In the genomic region with DNA sequence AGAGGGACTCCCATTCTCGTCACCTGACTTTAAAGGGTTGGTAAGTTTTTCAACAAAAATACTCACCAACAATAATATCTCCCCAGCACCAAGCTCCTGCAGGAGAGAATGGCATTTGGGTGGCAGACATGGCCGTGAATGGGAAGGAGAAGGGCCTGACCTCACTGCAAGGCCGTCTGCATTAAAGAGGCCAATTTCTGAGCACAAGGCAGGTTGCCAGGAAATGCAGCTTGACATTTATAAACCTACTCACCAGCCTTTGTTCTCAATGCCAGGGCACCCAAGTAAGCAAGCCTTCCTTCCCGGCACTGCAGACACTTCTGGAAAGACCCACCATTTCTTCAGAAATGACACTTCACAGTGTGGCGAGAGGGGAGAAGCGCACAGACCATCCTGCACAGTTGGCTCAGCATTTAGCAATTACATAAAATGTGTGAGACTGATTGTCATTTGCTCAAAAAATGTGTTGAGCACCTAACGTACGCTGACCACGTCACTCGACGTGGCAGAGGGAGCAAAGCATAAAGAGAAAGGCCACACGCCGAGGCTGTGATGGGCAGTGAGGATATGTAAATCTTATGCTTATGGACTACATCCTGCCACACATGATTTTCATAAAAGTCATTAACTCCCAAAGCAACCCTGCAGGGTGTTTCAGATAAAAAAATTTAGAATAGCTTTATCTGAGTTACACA, we compare ENCODE assay signal across 2 cellular contexts.
TF ChIP-seq lines count a peak whose summit lies in the region.

No MANE protein-coding gene starts in this region.

TF ChIP-seq in H1, 55 proteins besides CTCF, POLR2A, EP300 and RAD21:
- no peak for TF ChIP-seq EZH2 (IDR thresholded peaks at IDR 0.05; ENCODE audit: low read depth, low read length, severe bottlenecking)
- TF ChIP-seq KDM4A (IDR thresholded peaks at IDR 0.05; ENCODE audit: low read depth, low read length, severe bottlenecking) = no peak

TF ChIP-seq in WTC11, 78 proteins besides CTCF, POLR2A, EP300 and RAD21:
- TF ChIP-seq, protein P1, sequence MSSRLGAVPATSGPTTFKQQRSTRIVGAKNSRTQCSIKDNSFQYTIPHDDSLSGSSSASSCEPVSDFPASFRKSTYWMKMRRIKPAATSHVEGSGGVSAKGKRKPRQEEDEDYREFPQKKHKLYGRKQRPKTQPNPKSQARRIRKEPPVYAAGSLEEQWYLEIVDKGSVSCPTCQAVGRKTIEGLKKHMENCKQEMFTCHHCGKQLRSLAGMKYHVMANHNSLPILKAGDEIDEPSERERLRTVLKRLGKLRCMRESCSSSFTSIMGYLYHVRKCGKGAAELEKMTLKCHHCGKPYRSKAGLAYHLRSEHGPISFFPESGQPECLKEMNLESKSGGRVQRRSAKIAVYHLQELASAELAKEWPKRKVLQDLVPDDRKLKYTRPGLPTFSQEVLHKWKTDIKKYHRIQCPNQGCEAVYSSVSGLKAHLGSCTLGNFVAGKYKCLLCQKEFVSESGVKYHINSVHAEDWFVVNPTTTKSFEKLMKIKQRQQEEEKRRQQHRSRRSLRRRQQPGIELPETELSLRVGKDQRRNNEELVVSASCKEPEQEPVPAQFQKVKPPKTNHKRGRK (CRISPR knock-in tag; IDR thresholded peaks at IDR 0.05; ENCODE audit: borderline replicate concordance) = no peak
- TF ChIP-seq ZMAT4 (CRISPR knock-in tag; IDR thresholded peaks at IDR 0.05) = no peak
- no peak for TF ChIP-seq ZNF121 (CRISPR knock-in tag; IDR thresholded peaks at IDR 0.05)
- no peak for TF ChIP-seq SMAD3 (CRISPR knock-in tag; IDR thresholded peaks at IDR 0.05; ENCODE audit: borderline replicate concordance)
- no peak for TF ChIP-seq ZNF219 (CRISPR knock-in tag; IDR thresholded peaks at IDR 0.05; ENCODE audit: borderline replicate concordance)
- TF ChIP-seq, protein P2, sequence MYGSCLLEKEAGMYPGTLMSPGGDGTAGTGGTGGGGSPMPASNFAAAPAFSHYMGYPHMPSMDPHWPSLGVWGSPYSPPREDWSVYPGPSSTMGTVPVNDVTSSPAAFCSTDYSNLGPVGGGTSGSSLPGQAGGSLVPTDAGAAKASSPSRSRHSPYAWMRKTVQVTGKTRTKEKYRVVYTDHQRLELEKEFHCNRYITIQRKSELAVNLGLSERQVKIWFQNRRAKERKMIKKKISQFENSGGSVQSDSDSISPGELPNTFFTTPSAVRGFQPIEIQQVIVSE (CRISPR knock-in tag; IDR thresholded peaks at IDR 0.05; ENCODE audit: borderline replicate concordance) = no peak
- no peak for TF ChIP-seq NR1H2 (CRISPR knock-in tag; IDR thresholded peaks at IDR 0.05)
- no peak for TF ChIP-seq ATF6 (CRISPR knock-in tag; IDR thresholded peaks at IDR 0.05)
- no peak for TF ChIP-seq ATF2 (CRISPR knock-in tag; IDR thresholded peaks at IDR 0.05; ENCODE audit: borderline replicate concordance, low read depth)
- no peak for TF ChIP-seq NFATC4 (CRISPR knock-in tag; IDR thresholded peaks at IDR 0.05)
- no peak for TF ChIP-seq PREB (CRISPR knock-in tag; IDR thresholded peaks at IDR 0.05; ENCODE audit: borderline replicate concordance)
- no peak for TF ChIP-seq SMAD4 (CRISPR knock-in tag; IDR thresholded peaks at IDR 0.05)
- no peak for TF ChIP-seq MYBL2 (CRISPR knock-in tag; IDR thresholded peaks at IDR 0.05)
- no peak for TF ChIP-seq FOXP1 (CRISPR knock-in tag; IDR thresholded peaks at IDR 0.05; ENCODE audit: borderline replicate concordance)
- no peak for TF ChIP-seq NFYB (CRISPR knock-in tag; conservative IDR thresholded peaks at IDR 0.05; ENCODE audit: low read depth)
- TF ChIP-seq, protein P3, sequence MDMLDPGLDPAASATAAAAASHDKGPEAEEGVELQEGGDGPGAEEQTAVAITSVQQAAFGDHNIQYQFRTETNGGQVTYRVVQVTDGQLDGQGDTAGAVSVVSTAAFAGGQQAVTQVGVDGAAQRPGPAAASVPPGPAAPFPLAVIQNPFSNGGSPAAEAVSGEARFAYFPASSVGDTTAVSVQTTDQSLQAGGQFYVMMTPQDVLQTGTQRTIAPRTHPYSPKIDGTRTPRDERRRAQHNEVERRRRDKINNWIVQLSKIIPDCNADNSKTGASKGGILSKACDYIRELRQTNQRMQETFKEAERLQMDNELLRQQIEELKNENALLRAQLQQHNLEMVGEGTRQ (CRISPR knock-in tag; IDR thresholded peaks at IDR 0.05) = no peak
- no peak for TF ChIP-seq AR (CRISPR knock-in tag; IDR thresholded peaks at IDR 0.05)
